1 cellular context compared by ENCODE assay signal in genomic region chr13:20901668-20902437, GRCh38.
TF ChIP-seq lines count a peak whose summit lies in the region.

No MANE protein-coding gene starts in this region.

TF ChIP-seq in HepG2, 621 proteins besides CTCF, POLR2A, EP300 and RAD21 (continued from another document and continues in another):
- TF ChIP-seq ZBTB8A (CRISPR knock-in tag; IDR thresholded peaks at IDR 0.05; ENCODE audit: borderline replicate concordance, low read depth) (no peak), BRD4 (CRISPR knock-in tag; IDR thresholded peaks at IDR 0.05) (no peak), ZNF879 (CRISPR knock-in tag; IDR thresholded peaks at IDR 0.05) (no peak), ZMAT3 (CRISPR knock-in tag; conservative IDR thresholded peaks at IDR 0.05) (0 out of 2 replicates have a peak, but pooled peaks have one; percentile 21), ZFP90 (CRISPR knock-in tag; IDR thresholded peaks at IDR 0.05; ENCODE audit: borderline replicate concordance) (peak; percentile 75; the same call in 1 of the 2 replicates), ZNF883 (CRISPR knock-in tag; IDR thresholded peaks at IDR 0.05; ENCODE audit: not compliant biosample characterization) (no peak), HOXD1 (CRISPR knock-in tag; IDR thresholded peaks at IDR 0.05) (peak; percentile 48; the same call in 1 of the 2 replicates), PTBP1 (IDR thresholded peaks at IDR 0.05; ENCODE audit: low read depth, low read length, poor library complexity, severe bottlenecking) (no peak), ZZZ3 (CRISPR knock-in tag; IDR thresholded peaks at IDR 0.05; ENCODE audit: borderline replicate concordance) (no peak), ZSCAN21 (CRISPR knock-in tag; IDR thresholded peaks at IDR 0.05; ENCODE audit: borderline replicate concordance) (no peak), RARG (CRISPR knock-in tag; IDR thresholded peaks at IDR 0.05; ENCODE audit: low read depth) (no peak), ZNF225 (CRISPR knock-in tag; IDR thresholded peaks at IDR 0.05) (no peak), KLF15 (CRISPR knock-in tag; IDR thresholded peaks at IDR 0.05; ENCODE audit: borderline replicate concordance) (0 out of 2 replicates have a peak, but pooled peaks have one; percentile 34), ZNF597 (CRISPR knock-in tag; IDR thresholded peaks at IDR 0.05) (no peak), ARNTL (CRISPR knock-in tag; IDR thresholded peaks at IDR 0.05) (0 out of 2 replicates have a peak, but pooled peaks have one; percentile 11), ZNF740 (CRISPR knock-in tag; IDR thresholded peaks at IDR 0.05) (no peak), THAP8 (CRISPR knock-in tag; IDR thresholded peaks at IDR 0.05; ENCODE audit: borderline replicate concordance) (no peak), DMAP1 (CRISPR knock-in tag; IDR thresholded peaks at IDR 0.05) (peak; percentile 80; the same call in 1 of the 2 replicates), ISL2 (CRISPR knock-in tag; IDR thresholded peaks at IDR 0.05) (0 out of 2 replicates have a peak, but pooled peaks have one; percentile 26), HBP1 (CRISPR knock-in tag; IDR thresholded peaks at IDR 0.05; ENCODE audit: low read depth) (peak; percentile 19; the same call in 1 of the 2 replicates), ATF1 (CRISPR knock-in tag; IDR thresholded peaks at IDR 0.05) (no peak), HNF4A (CRISPR knock-in tag; IDR thresholded peaks at IDR 0.05) (peak; percentile 56), ZNF557 (CRISPR knock-in tag; IDR thresholded peaks at IDR 0.05) (0 out of 2 replicates have a peak, but pooled peaks have one; percentile 81), SMAD1 (CRISPR knock-in tag; IDR thresholded peaks at IDR 0.05; ENCODE audit: borderline replicate concordance, low read depth) (0 out of 2 replicates have a peak, but pooled peaks have one; percentile 37), BRCA1 (CRISPR knock-in tag; IDR thresholded peaks at IDR 0.05) (0 out of 2 replicates have a peak, but pooled peaks have one; percentile 23), ZNF766 (CRISPR knock-in tag; IDR thresholded peaks at IDR 0.05; ENCODE audit: borderline replicate concordance) (no peak), ARNT2 (CRISPR knock-in tag; IDR thresholded peaks at IDR 0.05; ENCODE audit: low read depth) (no peak), ZBTB42 (CRISPR knock-in tag; IDR thresholded peaks at IDR 0.05) (no peak), HNF1A (IDR thresholded peaks at IDR 0.05; ENCODE audit: low read depth) (no peak), HNF1A (CRISPR knock-in tag; IDR thresholded peaks at IDR 0.05; ENCODE audit: borderline replicate concordance) (no peak), SP5 (CRISPR knock-in tag; IDR thresholded peaks at IDR 0.05; ENCODE audit: borderline replicate concordance, low read depth) (peak; percentile 58; the same call in 1 of the 2 replicates), SP4 (CRISPR knock-in tag; IDR thresholded peaks at IDR 0.05) (no peak), ZNF335 (CRISPR knock-in tag; IDR thresholded peaks at IDR 0.05) (no peak), TRIM24 (CRISPR knock-in tag; IDR thresholded peaks at IDR 0.05) (no peak), SP1 (IDR thresholded peaks at IDR 0.05) (no peak), SP1 (CRISPR knock-in tag; IDR thresholded peaks at IDR 0.05) (0 out of 2 replicates have a peak, but pooled peaks have one; percentile 12), SSRP1 (CRISPR knock-in tag; IDR thresholded peaks at IDR 0.05) (no peak), NR3C1 (CRISPR knock-in tag; IDR thresholded peaks at IDR 0.05) (no peak), CENPT (CRISPR knock-in tag; IDR thresholded peaks at IDR 0.05; ENCODE audit: low read depth) (no peak), KDM6A (CRISPR knock-in tag; IDR thresholded peaks at IDR 0.05; ENCODE audit: low read depth) (no peak), ZNF354B (CRISPR knock-in tag; IDR thresholded peaks at IDR 0.05) (no peak), ZNF251 (CRISPR knock-in tag; IDR thresholded peaks at IDR 0.05) (no peak), ONECUT2 (CRISPR knock-in tag; IDR thresholded peaks at IDR 0.05) (no peak)
- TF ChIP-seq, protein P1, sequence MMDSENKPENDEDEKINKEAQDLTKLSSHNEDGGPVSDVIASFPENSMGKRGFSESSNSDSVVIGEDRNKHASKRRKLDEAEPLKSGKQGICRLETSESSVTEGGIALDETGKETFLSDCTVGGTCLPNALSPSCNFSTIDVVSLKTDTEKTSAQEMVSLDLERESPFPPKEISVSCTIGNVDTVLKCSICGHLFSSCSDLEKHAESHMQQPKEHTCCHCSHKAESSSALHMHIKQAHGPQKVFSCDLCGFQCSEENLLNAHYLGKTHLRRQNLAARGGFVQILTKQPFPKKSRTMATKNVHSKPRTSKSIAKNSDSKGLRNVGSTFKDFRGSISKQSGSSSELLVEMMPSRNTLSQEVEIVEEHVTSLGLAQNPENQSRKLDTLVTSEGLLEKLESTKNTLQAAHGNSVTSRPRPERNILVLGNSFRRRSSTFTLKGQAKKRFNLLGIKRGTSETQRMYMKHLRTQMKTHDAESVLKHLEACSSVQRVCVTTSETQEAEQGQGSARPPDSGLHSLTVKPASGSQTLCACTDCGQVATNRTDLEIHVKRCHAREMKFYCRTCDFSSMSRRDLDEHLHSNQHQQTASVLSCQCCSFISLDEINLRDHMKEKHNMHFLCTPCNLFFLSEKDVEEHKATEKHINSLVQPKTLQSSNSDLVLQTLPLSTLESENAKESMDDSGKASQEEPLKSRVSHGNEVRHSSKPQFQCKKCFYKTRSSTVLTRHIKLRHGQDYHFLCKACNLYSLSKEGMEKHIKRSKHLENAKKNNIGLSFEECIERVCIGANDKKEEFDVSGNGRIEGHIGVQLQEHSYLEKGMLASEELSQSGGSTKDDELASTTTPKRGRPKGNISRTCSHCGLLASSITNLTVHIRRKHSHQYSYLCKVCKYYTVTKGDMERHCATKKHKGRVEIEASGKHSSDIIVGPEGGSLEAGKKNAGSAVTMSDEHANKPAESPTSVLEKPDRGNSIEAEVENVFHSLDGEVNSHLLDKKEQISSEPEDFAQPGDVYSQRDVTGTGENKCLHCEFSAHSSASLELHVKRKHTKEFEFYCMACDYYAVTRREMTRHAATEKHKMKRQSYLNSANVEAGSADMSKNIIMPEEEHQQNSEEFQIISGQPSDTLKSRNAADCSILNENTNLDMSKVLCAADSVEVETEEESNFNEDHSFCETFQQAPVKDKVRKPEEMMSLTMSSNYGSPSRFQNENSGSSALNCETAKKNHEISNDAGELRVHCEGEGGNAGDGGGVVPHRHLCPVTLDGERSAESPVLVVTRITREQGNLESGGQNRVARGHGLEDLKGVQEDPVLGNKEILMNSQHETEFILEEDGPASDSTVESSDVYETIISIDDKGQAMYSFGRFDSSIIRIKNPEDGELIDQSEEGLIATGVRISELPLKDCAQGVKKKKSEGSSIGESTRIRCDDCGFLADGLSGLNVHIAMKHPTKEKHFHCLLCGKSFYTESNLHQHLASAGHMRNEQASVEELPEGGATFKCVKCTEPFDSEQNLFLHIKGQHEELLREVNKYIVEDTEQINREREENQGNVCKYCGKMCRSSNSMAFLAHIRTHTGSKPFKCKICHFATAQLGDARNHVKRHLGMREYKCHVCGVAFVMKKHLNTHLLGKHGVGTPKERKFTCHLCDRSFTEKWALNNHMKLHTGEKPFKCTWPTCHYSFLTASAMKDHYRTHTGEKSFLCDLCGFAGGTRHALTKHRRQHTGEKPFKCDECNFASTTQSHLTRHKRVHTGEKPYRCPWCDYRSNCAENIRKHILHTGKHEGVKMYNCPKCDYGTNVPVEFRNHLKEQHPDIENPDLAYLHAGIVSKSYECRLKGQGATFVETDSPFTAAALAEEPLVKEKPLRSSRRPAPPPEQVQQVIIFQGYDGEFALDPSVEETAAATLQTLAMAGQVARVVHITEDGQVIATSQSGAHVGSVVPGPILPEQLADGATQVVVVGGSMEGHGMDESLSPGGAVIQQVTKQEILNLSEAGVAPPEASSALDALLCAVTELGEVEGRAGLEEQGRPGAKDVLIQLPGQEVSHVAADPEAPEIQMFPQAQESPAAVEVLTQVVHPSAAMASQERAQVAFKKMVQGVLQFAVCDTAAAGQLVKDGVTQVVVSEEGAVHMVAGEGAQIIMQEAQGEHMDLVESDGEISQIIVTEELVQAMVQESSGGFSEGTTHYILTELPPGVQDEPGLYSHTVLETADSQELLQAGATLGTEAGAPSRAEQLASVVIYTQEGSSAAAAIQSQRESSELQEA (CRISPR knock-in tag; IDR thresholded peaks at IDR 0.05; ENCODE audit: not compliant biosample characterization) = no peak
- TF ChIP-seq, protein P2, sequence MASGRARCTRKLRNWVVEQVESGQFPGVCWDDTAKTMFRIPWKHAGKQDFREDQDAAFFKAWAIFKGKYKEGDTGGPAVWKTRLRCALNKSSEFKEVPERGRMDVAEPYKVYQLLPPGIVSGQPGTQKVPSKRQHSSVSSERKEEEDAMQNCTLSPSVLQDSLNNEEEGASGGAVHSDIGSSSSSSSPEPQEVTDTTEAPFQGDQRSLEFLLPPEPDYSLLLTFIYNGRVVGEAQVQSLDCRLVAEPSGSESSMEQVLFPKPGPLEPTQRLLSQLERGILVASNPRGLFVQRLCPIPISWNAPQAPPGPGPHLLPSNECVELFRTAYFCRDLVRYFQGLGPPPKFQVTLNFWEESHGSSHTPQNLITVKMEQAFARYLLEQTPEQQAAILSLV (CRISPR knock-in tag; IDR thresholded peaks at IDR 0.05; ENCODE audit: borderline replicate concordance) = no peak
